20 cellular contexts compared by ENCODE assay signal in genomic region chr1:46418976-46419375, GRCh38. TPM values are rescaled to one million over a fixed set of nuclear protein-coding genes. Genes with fewer than 3 reads are reported as not detected.
DNase-seq lines count a peak whose midpoint lies in the region; ATAC-seq, FAIRE-seq and TF ChIP-seq lines count a peak whose summit lies in the region.
"Had no signal": no experiment of that assay in that cellular context is flagged by ENCODE, and none has a peak within 500 bp of the region (broad histone marks: within the 10 kb centered on the region; RNA-seq: fewer than 3 reads in every experiment).

No MANE protein-coding gene starts in this region.

- H4K8ac ChIP-seq in H1 (ENCODE audit: extremely low read depth, insufficient read depth, low read length) = no peak overlapping the region

- H3K79me1 ChIP-seq in H1 (ENCODE audit: low read depth, low read length) = no peaks in the 10 kb centered on the region

- H4K20me1 ChIP-seq in H1 (replicated peaks in 1 of 2; ENCODE audit: control insufficient read depth in 1 of 2, insufficient read depth in 2 of 2, low read length in 2 of 2) (peaks cover 0 to 2% of the 10 kb centered on the region in 2 experiments), GM23338 (replicated peaks; ENCODE audit: insufficient read depth) (no peaks in the 10 kb centered on the region)

- no peaks in the 10 kb centered on the region for H3F3A ChIP-seq in GM23338 (replicated peaks; ENCODE audit: low read depth)

- H2BK5ac ChIP-seq in H1 (ENCODE audit: low read depth, low read length) = no peak overlapping the region

- H3K23ac ChIP-seq in H1 (ENCODE audit: insufficient read length) = no peak overlapping the region

- no peaks in the 10 kb centered on the region for H3K23me2 ChIP-seq in H1 (ENCODE audit: low read depth, low read length)

- DNase-seq in H1 (ENCODE audit: low read depth in 1 of 2, low spot score in 2 of 2) (no peak), left lobe of liver (ENCODE audit: low spot score) (peak; percentile 75), right lobe of liver (peak in 2 of 3 donors; percentile 72 to 74), GM23338 (ENCODE audit: low spot score) (no peak), spleen (no peak)
- DNase-seq in stimulated activated naive B cell treated with anti-CD40 and anti-IgM and Interleukin-4, amounts not matched to agents 10 μg/mL and 1 μg/mL and 100 μg/mL, for 72 hours = no peak
- DNase-seq: C1 segment of cervical spinal cord; Calu3; CD4-positive, alpha-beta memory T cell; COR-L47; DMS53; DMS79 treated with DMSO at 0.1 percent for 48 hours; GF-D8; H9 had no signal

- H2BK15ac ChIP-seq in H1 (ENCODE audit: low read length) = no peak overlapping the region

- no peak overlapping the region for H2BK120ac ChIP-seq in H1 (replicated peaks; ENCODE audit: low read depth, low read length)

- CTCF ChIA-PET in H1 (lab: Charles Lee; ENCODE audit: partially characterized antibody) = interaction anchor here (0.7 to 27.2 kb wide), 4 partner anchors 9 to 56 kb away, joined by 3 to 513 read pairs (median 258); no protein-coding TSS in a partner anchor

- no peak overlapping the region for H3K4me2 ChIP-seq in H1 (ENCODE audit: insufficient read depth in 1 of 2, low read depth in 2 of 2, low read length in 2 of 2)
- no peak overlapping the region for H3K4me2 ChIP-seq in GM23338

- POLR2A ChIA-PET in H1 (lab: Charles Lee; ENCODE audit: partially characterized antibody) = interaction anchor here (1.7 to 11.1 kb wide), 5 partner anchors 10 to 182 kb away, joined by 3 to 80 read pairs (median 7); no protein-coding TSS in a partner anchor

- H3K4me3 Mint-ChIP-seq in stimulated activated naive B cell treated with anti-CD40 and anti-IgM and Interleukin-4, amounts not matched to agents 10 μg/mL and 1 μg/mL and 100 μg/mL, for 72 hours = no peak overlapping the region
- H3K4me3 Mint-ChIP-seq in GM23338 = no peak overlapping the region
- H3K4me3 Mint-ChIP-seq: CD4-positive, alpha-beta memory T cell; H9 had no signal

- no peak for FAIRE-seq in H1 (lab: Jason Lieb, UNC)
- FAIRE-seq: GM12891, GM18507 had no signal

- ATAC-seq in left lobe of liver (peak; percentile 81), right lobe of liver (peak; percentile 61 to 76 (median 68)), HG02798 (IDR thresholded peaks at IDR 0.05; ENCODE audit: poor library complexity, unreplicated experiment) (no peak), GM23338 (no peak)
- ATAC-seq in stimulated activated naive B cell treated with anti-CD40 and anti-IgM and Interleukin-4, amounts not matched to agents 10 μg/mL and 1 μg/mL and 100 μg/mL, for 72 hours (replicated peaks) = no peak
- ATAC-seq: HCT116 had no signal

- no peak overlapping the region for H4K91ac ChIP-seq in H1 (replicated peaks; ENCODE audit: insufficient read length, low read length)

- H3K4ac ChIP-seq in H1 (replicated peaks; ENCODE audit: insufficient read length, low read depth, low read length) = no peak overlapping the region

- no peak overlapping the region for H3K27ac ChIP-seq in H1 (ENCODE audit: low read depth, low read length)
- no peak overlapping the region for H3K27ac ChIP-seq in right lobe of liver
- H3K27ac ChIP-seq in GM23338 (ENCODE audit: low read depth) = no peak overlapping the region
- H3K27ac ChIP-seq in spleen = no peak overlapping the region

- no peaks in the 10 kb centered on the region for H3K9me2 ChIP-seq in GM23338 (ENCODE audit: insufficient read depth)

- H2AK5ac ChIP-seq in H1 (ENCODE audit: low read depth, low read length) = no peak overlapping the region

- H3K9me3 ChIP-seq in H1 (ENCODE audit: insufficient read depth in 2 of 2, low read depth in 1 of 2, low read length in 1 of 2) (no peaks in the 10 kb centered on the region), right lobe of liver (no peaks in the 10 kb centered on the region), spleen (no peaks in the 10 kb centered on the region)

- H3K79me2 ChIP-seq in H1 (ENCODE audit: control insufficient read depth in 1 of 2, insufficient read depth in 2 of 2, low read length in 2 of 2) (no peaks in the 10 kb centered on the region), GM23338 (replicated peaks; ENCODE audit: insufficient read depth) (no peaks in the 10 kb centered on the region)

- H3K4me1 Mint-ChIP-seq in stimulated activated naive B cell treated with anti-CD40 and anti-IgM and Interleukin-4, amounts not matched to agents 10 μg/mL and 1 μg/mL and 100 μg/mL, for 72 hours = no peaks in the 10 kb centered on the region
- no peaks in the 10 kb centered on the region; the same call in 2 of the 3 replicates for H3K4me1 Mint-ChIP-seq in GM23338

- no peaks in the 10 kb centered on the region for H3K9me3 Mint-ChIP-seq in stimulated activated naive B cell treated with anti-CD40 and anti-IgM and Interleukin-4, amounts not matched to agents 10 μg/mL and 1 μg/mL and 100 μg/mL, for 72 hours
- H3K9me3 Mint-ChIP-seq in GM23338 = no peaks in the 10 kb centered on the region
- H3K9me3 Mint-ChIP-seq: H9 had no signal

- H3K14ac ChIP-seq in H1 (ENCODE audit: insufficient read length) = no peak overlapping the region

- no peak overlapping the region for H4K5ac ChIP-seq in H1 (ENCODE audit: insufficient read length, low read depth, low read length)

- TF ChIP-seq EP300 in H1 (IDR thresholded peaks at IDR 0.05; ENCODE audit: borderline replicate concordance in 1 of 2, low read depth in 2 of 2, low read length in 2 of 2) = no peak

- no peak overlapping the region for H3K18ac ChIP-seq in H1 (ENCODE audit: extremely low read depth, low read length)

- H3K27me3 Mint-ChIP-seq in stimulated activated naive B cell treated with anti-CD40 and anti-IgM and Interleukin-4, amounts not matched to agents 10 μg/mL and 1 μg/mL and 100 μg/mL, for 72 hours = peaks cover 18 to 20% of the 10 kb centered on the region in 2 donors
- peaks cover 10% of the 10 kb centered on the region for H3K27me3 Mint-ChIP-seq in GM23338 (ENCODE audit: insufficient read depth, low read depth, poor library complexity)

- H2BK20ac ChIP-seq in H1 (ENCODE audit: low read length) = no peak overlapping the region

- TF ChIP-seq CTCF in H1 (IDR thresholded peaks at IDR 0.05; ENCODE audit: control extremely low read depth in 1 of 3, insufficient read depth in 1 of 3, low read depth in 1 of 3, low read length in 3 of 3) (no peak), right lobe of liver (IDR thresholded peaks at IDR 0.05) (no peak), GM23338 (conservative IDR thresholded peaks at IDR 0.05; ENCODE audit: low read depth in 2 of 2) (no peak), spleen (IDR thresholded peaks at IDR 0.05 in 8 of 11, conservative IDR thresholded peaks at IDR 0.05 in 3 of 11) (no peak)

- H3K27me3 ChIP-seq in H1 (replicated peaks in 1 of 4; ENCODE audit: control insufficient read depth in 3 of 4, extremely low read depth in 1 of 4, insufficient read depth in 3 of 4, low read length in 3 of 4) (no peaks in the 10 kb centered on the region; a peak in 1 of 7 replicates), right lobe of liver (no peaks in the 10 kb centered on the region), GM23338 (ENCODE audit: insufficient read depth) (peaks cover 5% of the 10 kb centered on the region; the same call in 1 of the 2 replicates), spleen (replicated peaks in 1 of 7) (peaks cover 0 to 33% (median 0%) of the 10 kb centered on the region in 7 donors)

- no peak overlapping the region for H2AFZ ChIP-seq in H1 (ENCODE audit: low read length)
- H2AFZ ChIP-seq in GM23338 = no peak overlapping the region

- no peaks in the 10 kb centered on the region for H3K36me3 Mint-ChIP-seq in stimulated activated naive B cell treated with anti-CD40 and anti-IgM and Interleukin-4, amounts not matched to agents 10 μg/mL and 1 μg/mL and 100 μg/mL, for 72 hours
- H3K36me3 Mint-ChIP-seq in GM23338 (ENCODE audit: low read depth) = no peaks in the 10 kb centered on the region
- H3K36me3 Mint-ChIP-seq: CD4-positive, alpha-beta memory T cell had no signal

- intact Hi-C loops in right lobe of liver (cut with DNase I) = no loop called here
- intact Hi-C loops in spleen (cut with DNase I; ENCODE audit: low total_unique reads) = no loop called here

- H3K27ac Mint-ChIP-seq in stimulated activated naive B cell treated with anti-CD40 and anti-IgM and Interleukin-4, amounts not matched to agents 10 μg/mL and 1 μg/mL and 100 μg/mL, for 72 hours = peak overlapping the region; percentile 10
- no peak overlapping the region for H3K27ac Mint-ChIP-seq in GM23338

- no peak for TF ChIP-seq RAD21 in H1 (IDR thresholded peaks at IDR 0.05 in 1 of 2, conservative IDR thresholded peaks at IDR 0.05 in 1 of 2; ENCODE audit: low read depth in 2 of 2, low read length in 2 of 2)

- 0 out of 8 replicates have a peak, but pooled peaks cover 0 to 2% (median 0%) of the 10 kb centered on the region in 4 experiments for H3K36me3 ChIP-seq in H1 (ENCODE audit: control insufficient read depth in 2 of 4, insufficient read depth in 4 of 4, low read length in 3 of 4)
- H3K36me3 ChIP-seq in right lobe of liver = no peaks in the 10 kb centered on the region
- H3K36me3 ChIP-seq in GM23338 (ENCODE audit: insufficient read depth) = no peaks in the 10 kb centered on the region
- H3K36me3 ChIP-seq in spleen = no peaks in the 10 kb centered on the region

- H3K4me3 ChIP-seq in H1 (ENCODE audit: extremely low read depth in 1 of 4, insufficient read depth in 2 of 4, low read depth in 3 of 4, low read length in 4 of 4) = no peak overlapping the region
- no peak overlapping the region for H3K4me3 ChIP-seq in right lobe of liver
- H3K4me3 ChIP-seq in GM23338 = no peak overlapping the region
- H3K4me3 ChIP-seq in spleen = no peak overlapping the region

- 93% methylated on average over 10 of the region's 10 CpGs; no CpG with 5 or more reads in 1 of the 2 experiments for WGBS in H1 (ENCODE audit: extremely low coverage in 1 of 2, insufficient coverage in 1 of 2, insufficient read length in 1 of 2, insufficient replicate concordance in 2 of 2, low coverage in 1 of 2, low lambda C conversion rate in 2 of 2, missing lambda C conversion rate in 1 of 2), 2 experiments
- WGBS in right lobe of liver (ENCODE audit: insufficient coverage, low coverage, low lambda C conversion rate, missing lambda C conversion rate) = 62% methylated on average over 7 of the region's 10 CpGs
- WGBS in spleen, 5 donors = 85 to 94% (median 87%) methylated on average over 10 of the region's 10 CpGs

- no peak overlapping the region for H3K9ac ChIP-seq in H1 (replicated peaks in 1 of 4; ENCODE audit: extremely low read depth in 1 of 4, low read depth in 3 of 4, low read length in 3 of 4)

- no peak for TF ChIP-seq POLR2A in H1 (IDR thresholded peaks at IDR 0.05; ENCODE audit: control extremely low read depth in 1 of 2, low read depth in 2 of 2, low read length in 2 of 2)
- TF ChIP-seq POLR2A in right lobe of liver (IDR thresholded peaks at IDR 0.05) = no peak
- no peak for TF ChIP-seq POLR2A in spleen (IDR thresholded peaks at IDR 0.05)

- no peak overlapping the region for H2BK12ac ChIP-seq in H1 (ENCODE audit: low read depth, low read length)

- no peaks in the 10 kb centered on the region for H3K4me1 ChIP-seq in H1 (replicated peaks in 1 of 4; ENCODE audit: control insufficient read depth in 3 of 4, insufficient read depth in 4 of 4, low read length in 3 of 4)
- peaks cover 0 to 6% (median 0%) of the 10 kb centered on the region in 4 donors for H3K4me1 ChIP-seq in right lobe of liver
- no peaks in the 10 kb centered on the region for H3K4me1 ChIP-seq in GM23338 (ENCODE audit: insufficient read depth)
- no peaks in the 10 kb centered on the region for H3K4me1 ChIP-seq in spleen

- H3K56ac ChIP-seq in H1 (replicated peaks; ENCODE audit: insufficient read length, low read depth, low read length) = no peak overlapping the region

RNA-seq across cellular contexts. Expression of gene FAAH, which starts 24.9 kb away (rescaled TPM):
- 43.5 and 47.3 TPM in 2 replicates for total RNA-seq in H1 (2021; fragmentation: NEBNext Ultra II Directional; extraction: Animal tissue kit (Norgen Biotek cat#: 25700))
- polyA plus RNA-seq in H1 (2011; rRNA removed) (41.2 and 67.2 TPM in 2 replicates), GM23338 (2016; fragmentation: Nextera tagmentation; extraction: Ambion mirVana) (10.7 and 12.3 TPM in 2 replicates), spleen (10 to 100 TPM in 1 of 3 donors, 1 to 10 TPM in 2; 5.3 to 10.5 (median 9.6) TPM)
- 55.2 TPM for polyA plus RNA-seq in H1 (2011; cell fraction: cytosol; rRNA removed)
- polyA plus RNA-seq in H1 (2011; cell fraction: nucleus; rRNA removed) = 219 TPM
- polyA plus RNA-seq in H1 (2012, experiment 1 of 2) = 49.6 to 60.3 TPM (median 56.9 TPM) in 4 replicates
- 29.1 TPM for polyA plus RNA-seq in H1 (2012, experiment 2 of 2)
- polyA plus RNA-seq in H1 (2013, experiment 1 of 2) = 11.5 TPM
- polyA plus RNA-seq in H1 (2013, experiment 2 of 2) = 10.3 TPM
- 25.1 and 26.5 TPM in 2 replicates for polyA minus RNA-seq in H1 (2011; rRNA and poly(A)+ RNA removed)
- polyA minus RNA-seq in H1 (2011; cell fraction: cytosol; rRNA and poly(A)+ RNA removed) = 23.8 TPM
- polyA minus RNA-seq in H1 (2011; cell fraction: nucleus; rRNA and poly(A)+ RNA removed) = 51.8 TPM
- total RNA-seq in left lobe of liver (38.9 TPM), right lobe of liver (10 to 100 TPM; 26.6 to 48.7 (median 33.5) TPM), spleen (10 to 100 TPM in 1 of 7 donors, 1 to 10 TPM in 6; 5.2 to 15.3 (median 7.3) TPM)
- 17.9 and 24.0 TPM in 2 replicates for total RNA-seq in GM23338 (2014; rRNA removed; shearing (Covaris generic))
- total RNA-seq: A172, G401 had no signal

Comparison
In these comparisons a context has a peak if more than half of its experiments do, and no peak if none do; other contexts are left out.
1. DNase-seq: peak in left lobe of liver (single experiment) and right lobe of liver (2 of 3); none in H1 (0 of 2), stimulated activated naive B cell treated with anti-CD40 and anti-IgM and Interleukin-4, amounts not matched to agents 10 μg/mL and 1 μg/mL and 100 μg/mL, for 72 hours (single experiment), GM23338 (single experiment) and spleen (single experiment).
2. ATAC-seq: peak in left lobe of liver (single experiment) and right lobe of liver (4 of 4); none in stimulated activated naive B cell treated with anti-CD40 and anti-IgM and Interleukin-4, amounts not matched to agents 10 μg/mL and 1 μg/mL and 100 μg/mL, for 72 hours (0 of 2), HG02798 (single experiment) and GM23338 (single experiment).